Comparison of ENCODE assay signal across 8 cellular contexts in the genomic region with DNA sequence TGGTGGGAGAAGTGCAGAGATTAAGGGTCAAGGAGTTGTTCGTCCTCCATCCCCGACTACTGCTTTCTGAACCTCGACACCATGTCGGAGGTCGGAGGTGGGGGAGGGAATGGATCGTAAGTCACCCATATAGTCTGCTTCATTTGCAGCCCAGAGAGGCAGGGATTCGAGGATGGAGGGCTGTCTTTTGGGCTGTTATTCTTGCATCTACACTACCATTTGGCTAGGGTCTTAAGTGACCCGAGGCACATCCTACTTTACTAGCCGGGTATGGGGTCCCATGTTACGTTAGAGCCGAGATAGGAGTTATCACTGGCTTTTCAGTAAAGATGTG. TPM values are rescaled to one million over a fixed set of nuclear protein-coding genes. Genes with fewer than 3 reads are reported as not detected.
DNase-seq lines count a peak whose midpoint lies in the region; ATAC-seq, FAIRE-seq and TF ChIP-seq lines count a peak whose summit lies in the region.

No MANE protein-coding gene starts in this region.

- H3K9me3 Mint-ChIP-seq in T-helper 1 cell treated with Interleukin-12 subunit alpha and Interleukin-12 subunit beta and Interleukin-4 antibody, amounts not matched to agents 30 μg/mL and 1 μg/mL, for 36 hours: no peaks in the 10 kb centered on the region
- H3K9me3 Mint-ChIP-seq in activated naive CD8-positive, alpha-beta T cell (ENCODE audit: low read depth): no peaks in the 10 kb centered on the region

- POLR2A ChIA-PET in HEK293T (lab: Yijun Ruan, JAX): no interaction called here

- H3K27me3 Mint-ChIP-seq in T-helper 1 cell treated with Interleukin-12 subunit alpha and Interleukin-12 subunit beta and Interleukin-4 antibody, amounts not matched to agents 30 μg/mL and 1 μg/mL, for 36 hours (ENCODE audit: low read depth): no peaks in the 10 kb centered on the region
- no peaks in the 10 kb centered on the region for H3K27me3 Mint-ChIP-seq in activated naive CD8-positive, alpha-beta T cell

- peak overlapping the region; percentile 73 to 89 (median 74) for H3K4me3 ChIP-seq in keratinocyte (ENCODE audit: control insufficient read depth in 2 of 3, extremely low read depth in 1 of 3, insufficient read depth in 2 of 3, low read depth in 1 of 3, low read length in 3 of 3)

- no peaks in the 10 kb centered on the region for H3K27me3 ChIP-seq in keratinocyte (ENCODE audit: control insufficient read depth, extremely low read depth, insufficient read depth, low read length)

- DNase-seq in T-helper 1 cell: no peak
- DNase-seq in keratinocyte (ENCODE audit: low read depth, low spot score): no peak
- peak in 1 of 49 donors; percentile 60 for DNase-seq in substantia nigra (lab: John Stamatoyannopoulos, UW)
- DNase-seq in 8988T: no peak
- no peak for DNase-seq in HEK293T (ENCODE audit: extremely low spot score)

- peak overlapping the region; percentile 91 for H3K9ac ChIP-seq in keratinocyte (ENCODE audit: control insufficient read depth, extremely low read depth, insufficient read depth, low read length)

- H3K9me1 ChIP-seq in keratinocyte (ENCODE audit: control insufficient read depth, extremely low read depth, insufficient read depth, low read length): no peaks in the 10 kb centered on the region

- FAIRE-seq in keratinocyte (lab: Jason Lieb, UNC): no peak

- peaks cover 15% of the 10 kb centered on the region for H3K79me2 ChIP-seq in keratinocyte (ENCODE audit: control insufficient read depth, insufficient read depth, low read length)

- H3K4me1 ChIP-seq in keratinocyte (ENCODE audit: control insufficient read depth, extremely low read depth, insufficient read depth, low read length): peaks cover 22% of the 10 kb centered on the region

- peaks cover 37% of the 10 kb centered on the region for H3K4me1 Mint-ChIP-seq in T-helper 1 cell treated with Interleukin-12 subunit alpha and Interleukin-12 subunit beta and Interleukin-4 antibody, amounts not matched to agents 30 μg/mL and 1 μg/mL, for 36 hours (ENCODE audit: low read depth)
- H3K4me1 Mint-ChIP-seq in activated naive CD8-positive, alpha-beta T cell (ENCODE audit: low read depth): peaks cover 53% of the 10 kb centered on the region

- peaks cover 9 to 33% of the 10 kb centered on the region in 2 experiments for H3K36me3 ChIP-seq in keratinocyte (ENCODE audit: control insufficient read depth in 2 of 2, extremely low read depth in 1 of 2, insufficient read depth in 2 of 2, low read length in 2 of 2)

- peak overlapping the region; percentile 29 for H2AFZ ChIP-seq in keratinocyte (ENCODE audit: control insufficient read depth, low read length)

- peak overlapping the region; percentile 84 for H3K27ac ChIP-seq in keratinocyte (ENCODE audit: control insufficient read depth, insufficient read depth, low read length)
- peak overlapping the region; percentile 96 for H3K27ac ChIP-seq in substantia nigra (ENCODE audit: low read depth, low read length, poor library complexity, severe bottlenecking)

- ATAC-seq in HG02759 (IDR thresholded peaks at IDR 0.05; ENCODE audit: unreplicated experiment): no peak

- peaks cover 38% of the 10 kb centered on the region for H3K36me3 Mint-ChIP-seq in T-helper 1 cell treated with Interleukin-12 subunit alpha and Interleukin-12 subunit beta and Interleukin-4 antibody, amounts not matched to agents 30 μg/mL and 1 μg/mL, for 36 hours (ENCODE audit: low read depth)
- H3K36me3 Mint-ChIP-seq in activated naive CD8-positive, alpha-beta T cell: peaks cover 14% of the 10 kb centered on the region

- H3K4me2 ChIP-seq in keratinocyte (ENCODE audit: control insufficient read depth, extremely low read depth, insufficient read depth, low read depth, low read length): peak overlapping the region; percentile 92

- CTCF ChIA-PET in HEK293T (lab: Yijun Ruan, JAX): no interaction called here

- no peak for TF ChIP-seq CTCF in keratinocyte (optimal IDR thresholded peaks at IDR 0.05 in 1 of 3, IDR thresholded peaks at IDR 0.05 in 1 of 3, conservative IDR thresholded peaks at IDR 0.05 in 1 of 3; ENCODE audit: extremely low read depth in 1 of 3, insufficient read depth in 2 of 3, low read length in 3 of 3)

- peak overlapping the region; percentile 80 for H3K27ac Mint-ChIP-seq in T-helper 1 cell treated with Interleukin-12 subunit alpha and Interleukin-12 subunit beta and Interleukin-4 antibody, amounts not matched to agents 30 μg/mL and 1 μg/mL, for 36 hours
- H3K27ac Mint-ChIP-seq in activated naive CD8-positive, alpha-beta T cell: peak overlapping the region; percentile 92

- H3K9me3 ChIP-seq in keratinocyte (ENCODE audit: control insufficient read depth, low read depth, low read length): no peaks in the 10 kb centered on the region

- dilution Hi-C loops in keratinocyte (cut with MboI; ENCODE audit: extremely low pct_ligation_motif_present, low sequenced_read_pairs): no loop called here

- no peaks in the 10 kb centered on the region for H4K20me1 ChIP-seq in keratinocyte (ENCODE audit: control insufficient read depth, extremely low read depth, insufficient read depth, low read length)

- H3K4me3 Mint-ChIP-seq in T-helper 1 cell treated with Interleukin-12 subunit alpha and Interleukin-12 subunit beta and Interleukin-4 antibody, amounts not matched to agents 30 μg/mL and 1 μg/mL, for 36 hours: peak overlapping the region; percentile 84
- H3K4me3 Mint-ChIP-seq in activated naive CD8-positive, alpha-beta T cell: peak overlapping the region; percentile 92

TF ChIP-seq in HEK293T, 16 proteins besides CTCF, POLR2A, EP300 and RAD21:
- TF ChIP-seq FOXA1 (IDR thresholded peaks at IDR 0.05): no peak
- no peak for TF ChIP-seq ELF4 (IDR thresholded peaks at IDR 0.05)
- no peak for TF ChIP-seq TARDBP (IDR thresholded peaks at IDR 0.05)
- TF ChIP-seq NFRKB (IDR thresholded peaks at IDR 0.05): no peak
- no peak for TF ChIP-seq SP1 (IDR thresholded peaks at IDR 0.05)

RNA-seq across cellular contexts. Expression of gene USP21, which starts 0.6 kb away (rescaled TPM):
- 9.5 to 14.4 TPM (median 9.8 TPM) in 3 replicates for polyA plus RNA-seq in keratinocyte
- polyA plus RNA-seq in keratinocyte (2011; ENCODE audit: low read depth): 5.4 TPM
- polyA plus RNA-seq in keratinocyte (2011; cell fraction: cytosol; rRNA removed): 11.9 and 14.4 TPM in 2 replicates
- polyA plus RNA-seq in keratinocyte (2011; cell fraction: nucleus; rRNA removed): 30.3 and 30.6 TPM in 2 replicates
- 10.0 and 14.9 TPM in 2 replicates for polyA plus RNA-seq in keratinocyte (2012; ENCODE audit: low replicate concordance)
- polyA minus RNA-seq in keratinocyte: 8.5 to 13.6 TPM (median 12.1 TPM) in 3 replicates
- polyA minus RNA-seq in keratinocyte (2011; cell fraction: cytosol; rRNA and poly(A)+ RNA removed): 13.6 TPM
- 4.3 and 7.6 TPM in 2 replicates for polyA minus RNA-seq in keratinocyte (2011; cell fraction: nucleus; rRNA and poly(A)+ RNA removed)

RNA-seq across cellular contexts. Expression of gene UFC1, which starts 6.1 kb away (rescaled TPM):
- polyA plus RNA-seq in keratinocyte: 72.9 to 86.4 TPM (median 80.6 TPM) in 3 replicates
- 24.9 TPM for polyA plus RNA-seq in keratinocyte (2011; ENCODE audit: low read depth)
- 87.9 and 110 TPM in 2 replicates for polyA plus RNA-seq in keratinocyte (2011; cell fraction: cytosol; rRNA removed)
- 37.7 and 50.6 TPM in 2 replicates for polyA plus RNA-seq in keratinocyte (2011; cell fraction: nucleus; rRNA removed)
- polyA plus RNA-seq in keratinocyte (2012; ENCODE audit: low replicate concordance): 64.4 and 65.1 TPM in 2 replicates
- 6.1 to 54.3 TPM (median 49.7 TPM) in 3 replicates for polyA minus RNA-seq in keratinocyte
- polyA minus RNA-seq in keratinocyte (2011; cell fraction: cytosol; rRNA and poly(A)+ RNA removed): 43.9 TPM
- 12.0 and 13.8 TPM in 2 replicates for polyA minus RNA-seq in keratinocyte (2011; cell fraction: nucleus; rRNA and poly(A)+ RNA removed)

RNA-seq across cellular contexts. Expression of gene PPOX, which starts 6.3 kb away (rescaled TPM):
- polyA plus RNA-seq in keratinocyte: 12.2 to 24.6 TPM (median 17.1 TPM) in 3 replicates
- polyA plus RNA-seq in keratinocyte (2011; ENCODE audit: low read depth): 5.9 TPM
- 7.0 and 8.5 TPM in 2 replicates for polyA plus RNA-seq in keratinocyte (2011; cell fraction: cytosol; rRNA removed)
- polyA plus RNA-seq in keratinocyte (2011; cell fraction: nucleus; rRNA removed): 49.7 and 52.8 TPM in 2 replicates
- polyA plus RNA-seq in keratinocyte (2012; ENCODE audit: low replicate concordance): 13.9 and 14.5 TPM in 2 replicates
- polyA minus RNA-seq in keratinocyte: 13.7 to 17.4 TPM (median 15.3 TPM) in 3 replicates
- 11.5 TPM for polyA minus RNA-seq in keratinocyte (2011; cell fraction: cytosol; rRNA and poly(A)+ RNA removed)
- 9.1 and 11.6 TPM in 2 replicates for polyA minus RNA-seq in keratinocyte (2011; cell fraction: nucleus; rRNA and poly(A)+ RNA removed)

RNA-seq across cellular contexts. Expression of gene B4GALT3, which starts 17.4 kb away (rescaled TPM):
- 19.1 to 24.8 TPM (median 21.1 TPM) in 3 replicates for polyA plus RNA-seq in keratinocyte
- 15.5 TPM for polyA plus RNA-seq in keratinocyte (2011; ENCODE audit: low read depth)
- polyA plus RNA-seq in keratinocyte (2011; cell fraction: cytosol; rRNA removed): 17.5 and 22.2 TPM in 2 replicates
- 34.4 and 45.3 TPM in 2 replicates for polyA plus RNA-seq in keratinocyte (2011; cell fraction: nucleus; rRNA removed)
- polyA plus RNA-seq in keratinocyte (2012; ENCODE audit: low replicate concordance): 18.6 and 30.6 TPM in 2 replicates
- 9.5 to 29.2 TPM (median 17.0 TPM) in 3 replicates for polyA minus RNA-seq in keratinocyte
- polyA minus RNA-seq in keratinocyte (2011; cell fraction: cytosol; rRNA and poly(A)+ RNA removed): 22.1 TPM
- polyA minus RNA-seq in keratinocyte (2011; cell fraction: nucleus; rRNA and poly(A)+ RNA removed): 8.0 and 9.4 TPM in 2 replicates

RNA-seq across cellular contexts. Expression of gene DEDD, which starts 27.4 kb away (rescaled TPM):
- polyA plus RNA-seq in keratinocyte: 29.3 to 49.9 TPM (median 33.0 TPM) in 3 replicates
- polyA plus RNA-seq in keratinocyte (2011; ENCODE audit: low read depth): 12.3 TPM
- polyA plus RNA-seq in keratinocyte (2011; cell fraction: cytosol; rRNA removed): 31.7 and 34.5 TPM in 2 replicates
- 39.3 and 44.9 TPM in 2 replicates for polyA plus RNA-seq in keratinocyte (2011; cell fraction: nucleus; rRNA removed)
- 22.6 and 31.4 TPM in 2 replicates for polyA plus RNA-seq in keratinocyte (2012; ENCODE audit: low replicate concordance)
- 56.7 to 81.1 TPM (median 72.0 TPM) in 3 replicates for polyA minus RNA-seq in keratinocyte
- polyA minus RNA-seq in keratinocyte (2011; cell fraction: cytosol; rRNA and poly(A)+ RNA removed): 30.9 TPM
- 18.1 and 25.4 TPM in 2 replicates for polyA minus RNA-seq in keratinocyte (2011; cell fraction: nucleus; rRNA and poly(A)+ RNA removed)
